21 cellular contexts compared by ENCODE assay signal in the genomic region with DNA sequence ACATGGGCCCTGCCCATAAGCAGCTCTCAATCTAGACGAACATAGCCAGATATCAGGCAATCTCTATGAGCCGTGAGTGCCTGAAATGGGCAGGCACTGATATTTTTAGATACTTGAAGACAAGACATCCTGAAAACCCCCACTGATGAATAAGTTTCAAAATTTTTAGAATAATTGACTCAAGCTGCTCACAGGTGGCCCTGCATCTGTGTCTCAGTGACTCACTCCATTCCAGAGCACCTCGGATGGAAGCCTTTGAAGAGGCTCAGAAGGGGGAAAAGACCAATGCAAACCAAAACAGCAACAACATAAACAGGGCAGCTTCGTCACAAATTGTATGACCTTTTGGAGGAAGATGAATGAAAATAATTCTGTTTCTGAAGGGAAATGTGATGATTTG. TPM values are rescaled to one million over a fixed set of nuclear protein-coding genes. Genes with fewer than 3 reads are reported as not detected.
DNase-seq lines count a peak whose midpoint lies in the region; ATAC-seq, FAIRE-seq and TF ChIP-seq lines count a peak whose summit lies in the region.
"Had no signal": no experiment of that assay in that cellular context is flagged by ENCODE, and none has a peak within 500 bp of the region (broad histone marks: within the 10 kb centered on the region; RNA-seq: fewer than 3 reads in every experiment).

No MANE protein-coding gene starts in this region.

- no peak overlapping the region for H3K4ac ChIP-seq in mesenchymal stem cell (ENCODE audit: low read depth in 1 of 2, low read length in 2 of 2)

- H3K14ac ChIP-seq in mesenchymal stem cell (ENCODE audit: low read length in 2 of 2) = no peak overlapping the region

- H2AFZ ChIP-seq in mammary epithelial cell (ENCODE audit: low read depth, low read length) = no peak overlapping the region
- no peak overlapping the region for H2AFZ ChIP-seq in mesenchymal stem cell (ENCODE audit: low read depth, low read length)

- 67% methylated on average over 4 of the region's 4 CpGs for WGBS in mammary epithelial cell (ENCODE audit: low coverage, missing lambda C conversion rate)
- WGBS in mesenchymal stem cell = 41% methylated on average over 3 of the region's 4 CpGs

- H2BK5ac ChIP-seq in mesenchymal stem cell (ENCODE audit: low read depth, low read length, poor library complexity, severe bottlenecking) = no peak overlapping the region

- H4K8ac ChIP-seq in mesenchymal stem cell (ENCODE audit: low read length) = no peak overlapping the region

- H3K79me1 ChIP-seq in mesenchymal stem cell (replicated peaks; ENCODE audit: low read length, poor library complexity, severe bottlenecking) = no peaks in the 10 kb centered on the region

- DNase-seq in EH (ENCODE audit: low read depth) (peak; percentile 45), HT1080 (ENCODE audit: low read depth) (peak; percentile 47), mammary epithelial cell (peak; percentile 5), mesenchymal stem cell (peak; percentile 35), frontal cortex (ENCODE audit: low spot score in 2 of 2) (no peak)
- DNase-seq in stimulated activated CD4-positive, alpha-beta T cell treated with anti-CD3 and anti-CD28 coated beads, Interleukin-4, amount 100 ng/mL, for 1 hour = no peak
- DNase-seq: C1 segment of cervical spinal cord, DND-41, MG63, NCI-H1092 treated with DMSO at 0.1 percent for 48 hours, NCI-H1694, NCI-H2227 treated with DMSO at 0.1 percent for 48 hours, NCI-H524, SK-N-SH had no signal

- FAIRE-seq in frontal cortex (lab: Jason Lieb, UNC) = no peak
- FAIRE-seq: A549, GM19239, HepG2 had no signal

- H2BK120ac ChIP-seq in mesenchymal stem cell (ENCODE audit: low read depth, low read length) = no peak overlapping the region

- in situ Hi-C loops in mammary epithelial cell (cut with MboI; ENCODE audit: low sequenced_read_pairs in 2 of 2) = no loop called here

- no peak for ATAC-seq in GM18861 (IDR thresholded peaks at IDR 0.05; ENCODE audit: unreplicated experiment)
- ATAC-seq: A549, HepG2, Panc1, Right ventricle myocardium inferior had no signal

- dilution Hi-C loops in mammary epithelial cell (cut with HindIII; ENCODE audit: low sequenced_read_pairs) = no loop called here

- no peaks in the 10 kb centered on the region for H4K20me1 ChIP-seq in mammary epithelial cell (ENCODE audit: insufficient read depth, low read length)

- H2AK5ac ChIP-seq in mesenchymal stem cell (ENCODE audit: low read length, severe bottlenecking) = no peak overlapping the region

- intact Hi-C loops in mammary epithelial cell (cut with micrococcal nuclease) = no loop called here

- H3K18ac ChIP-seq in mesenchymal stem cell (ENCODE audit: low read depth in 1 of 2, low read length in 2 of 2) = no peak overlapping the region

- no peak overlapping the region for H3K4me2 ChIP-seq in mammary epithelial cell (ENCODE audit: insufficient read depth, low read depth, low read length)
- no peak overlapping the region for H3K4me2 ChIP-seq in mesenchymal stem cell (ENCODE audit: low read length, poor library complexity, severe bottlenecking)
- H3K4me2 ChIP-seq: A549, KMS-11, SK-N-SH had no signal

- CTCF ChIA-PET in mammary epithelial cell (lab: Charles Lee; ENCODE audit: low non-redundant PET) = no interaction called here

- no peak for TF ChIP-seq CTCF in mammary epithelial cell (conservative IDR thresholded peaks at IDR 0.05 in 1 of 2, IDR thresholded peaks at IDR 0.05 in 1 of 2; ENCODE audit: extremely low read depth in 1 of 2, insufficient read depth in 1 of 2, low read depth in 1 of 2, low read length in 2 of 2)

- H3K9me3 ChIP-seq in mammary epithelial cell (replicated peaks; ENCODE audit: insufficient read depth, low read length) = peaks cover 6% of the 10 kb centered on the region
- peaks cover 24% of the 10 kb centered on the region for H3K9me3 ChIP-seq in mesenchymal stem cell (ENCODE audit: control insufficient read depth, low read length)

- no peak overlapping the region for H3K4me3 ChIP-seq in mammary epithelial cell (replicated peaks in 1 of 3; ENCODE audit: insufficient read depth in 1 of 3, low read depth in 2 of 3, low read length in 3 of 3)
- H3K4me3 ChIP-seq in mesenchymal stem cell (ENCODE audit: insufficient read depth in 1 of 2, low read depth in 1 of 2, low read length in 2 of 2) = no peak overlapping the region
- H3K4me3 ChIP-seq: A549, MG63 had no signal

- no TSS peak for BruUV-seq in mammary epithelial cell (replicated peaks; lab: Mats Ljungman, UMichigan)

- H3K36me3 ChIP-seq in mammary epithelial cell (ENCODE audit: insufficient read depth, low read length) (no peaks in the 10 kb centered on the region), mesenchymal stem cell (ENCODE audit: control insufficient read depth in 1 of 2, insufficient read depth in 2 of 2, low read depth in 1 of 2, low read length in 2 of 2) (no peaks in the 10 kb centered on the region)
- H3K36me3 ChIP-seq: MG63 had no signal

- no peak overlapping the region for H2BK15ac ChIP-seq in mesenchymal stem cell (ENCODE audit: low read depth, poor library complexity, severe bottlenecking)

- no peak overlapping the region for H3K23ac ChIP-seq in mesenchymal stem cell (ENCODE audit: low read length in 2 of 2)

- H3K4me1 ChIP-seq in mammary epithelial cell (ENCODE audit: insufficient read depth, low read length) = no peaks in the 10 kb centered on the region
- peaks cover 3% of the 10 kb centered on the region for H3K4me1 ChIP-seq in mesenchymal stem cell (ENCODE audit: control insufficient read depth, insufficient read depth, low read depth, low read length)
- H3K4me1 ChIP-seq: A549 had no signal

- no peak overlapping the region for H4K91ac ChIP-seq in mesenchymal stem cell (ENCODE audit: low read length)

- no peak overlapping the region for H3K27ac ChIP-seq in mammary epithelial cell (ENCODE audit: insufficient read depth, low read depth, low read length)
- no peak overlapping the region for H3K27ac ChIP-seq in mesenchymal stem cell (ENCODE audit: low read length, poor library complexity, severe bottlenecking)
- H3K27ac ChIP-seq: A549, KMS-11 had no signal

- no peak overlapping the region for H3K9ac ChIP-seq in mammary epithelial cell (ENCODE audit: insufficient read depth, low read length)
- no peak overlapping the region for H3K9ac ChIP-seq in mesenchymal stem cell (ENCODE audit: low read length)
- H3K9ac ChIP-seq: KMS-11, SK-N-SH had no signal

- H3K27me3 ChIP-seq in mammary epithelial cell (ENCODE audit: insufficient read depth, low read length) (no peaks in the 10 kb centered on the region), mesenchymal stem cell (ENCODE audit: control insufficient read depth in 1 of 2, insufficient read depth in 1 of 2, low read length in 2 of 2) (peaks cover 4% of the 10 kb centered on the region in 2 experiments)
- H3K27me3 ChIP-seq: MG63 had no signal

- no peaks in the 10 kb centered on the region for H3K79me2 ChIP-seq in mammary epithelial cell (ENCODE audit: insufficient read depth, low read length)

- no peak overlapping the region for H2BK12ac ChIP-seq in mesenchymal stem cell (ENCODE audit: low read length in 2 of 2)

RNA-seq across cellular contexts. Expression of gene SLC46A3, which starts 42.8 kb away (rescaled TPM):
- 3.5 and 4.9 TPM in 2 replicates for total RNA-seq in HT1080 (2014; rRNA removed; shearing (Covaris generic))
- polyA plus RNA-seq in HT1080 (2015; cell fraction: cytosol; rRNA removed) = 3.2 and 4.5 TPM in 2 replicates
- 8.2 and 8.7 TPM in 2 replicates for polyA plus RNA-seq in HT1080 (2015; cell fraction: nucleus; rRNA removed)
- total RNA-seq in mammary epithelial cell = 1 to 10 TPM; 1.9 to 5.5 TPM
- polyA plus RNA-seq in mammary epithelial cell = 3.5 TPM
- not detected for polyA minus RNA-seq in mammary epithelial cell
- 8.0 TPM for polyA plus RNA-seq in mesenchymal stem cell (2013, experiment 1 of 2)
- polyA plus RNA-seq in mesenchymal stem cell (2013, experiment 2 of 2) = 8.9 TPM
- total RNA-seq in frontal cortex = 2.9 TPM
- total RNA-seq: HepG2 had no signal
- polyA plus RNA-seq: HepG2 had no signal

RNA-seq across cellular contexts. Expression of gene MTUS2, which starts 58.6 kb away (rescaled TPM):
- under 0.01 and 0.19 TPM in 2 replicates for total RNA-seq in HT1080 (2014; rRNA removed; shearing (Covaris generic))
- polyA plus RNA-seq in HT1080 (2015; cell fraction: cytosol; rRNA removed) = not detected in 2 replicates
- polyA plus RNA-seq in HT1080 (2015; cell fraction: nucleus; rRNA removed) = not detected in 2 replicates
- total RNA-seq in mammary epithelial cell (1 to 10 TPM in 1 of 2 donors, under 1 TPM in 1; 0.16 to 1.5 TPM), frontal cortex (7.3 TPM)
- polyA plus RNA-seq in mammary epithelial cell = 0.22 TPM
- polyA minus RNA-seq in mammary epithelial cell = not detected
- polyA plus RNA-seq in mesenchymal stem cell (2013, experiment 1 of 2) = 0.50 TPM
- 0.33 TPM for polyA plus RNA-seq in mesenchymal stem cell (2013, experiment 2 of 2)
- total RNA-seq: HepG2 had no signal
- polyA plus RNA-seq: A549, HepG2 had no signal

Comparison
In these comparisons a context has a peak if more than half of its experiments do, and no peak if none do; other contexts are left out.
1. DNase-seq: peak in EH (single experiment), HT1080 (single experiment), mammary epithelial cell (single experiment) and mesenchymal stem cell (single experiment); none in stimulated activated CD4-positive, alpha-beta T cell treated with anti-CD3 and anti-CD28 coated beads, Interleukin-4, amount 100 ng/mL, for 1 hour (single experiment) and frontal cortex (0 of 2).